8 cellular contexts compared by ENCODE assay signal in the genomic region with DNA sequence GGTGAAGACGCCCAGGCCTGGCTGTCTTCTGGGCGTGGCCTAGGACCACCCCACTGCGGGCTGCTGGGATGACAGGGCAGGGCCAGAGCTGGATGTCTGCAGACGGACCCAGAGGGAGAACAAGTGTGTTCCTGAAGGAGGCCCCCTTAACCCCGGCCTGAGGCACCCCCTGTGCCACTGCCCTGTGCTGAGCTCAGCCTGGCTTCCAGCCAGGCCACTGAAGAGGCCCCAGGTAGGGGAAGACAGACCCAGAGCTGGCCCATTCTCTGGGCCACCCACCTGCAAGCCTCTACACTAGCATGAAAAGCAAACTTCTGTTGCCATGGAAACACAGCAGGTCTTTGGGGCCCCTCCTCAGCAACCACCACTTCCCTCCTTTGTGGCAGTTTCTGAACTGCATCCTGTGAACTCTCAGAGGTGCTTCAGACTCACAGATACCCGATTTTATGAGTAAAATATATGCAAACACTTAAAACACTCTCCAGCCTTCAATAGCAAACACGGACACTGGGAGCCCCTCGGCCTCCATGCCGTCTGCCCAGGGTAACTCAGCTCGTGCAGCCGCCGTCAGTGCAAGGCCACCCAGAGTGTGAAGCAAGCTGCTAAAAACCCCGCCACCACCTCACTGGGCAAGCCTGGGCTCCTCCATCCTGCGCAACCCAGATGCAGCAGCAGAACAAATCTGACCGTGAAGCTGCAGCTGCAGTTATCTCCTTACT. TPM values are rescaled to one million over a fixed set of nuclear protein-coding genes. Genes with fewer than 3 reads are reported as not detected.
DNase-seq lines count a peak whose midpoint lies in the region; ATAC-seq, FAIRE-seq and TF ChIP-seq lines count a peak whose summit lies in the region.

No MANE protein-coding gene starts in this region.

- peaks cover 6% of the 10 kb centered on the region for H3F3A ChIP-seq in DOHH2 (ENCODE audit: control insufficient read depth, insufficient read depth)

- peak overlapping the region; percentile 96 for H2BK5ac ChIP-seq in H1 (ENCODE audit: low read depth, low read length)

- H3K27ac ChIP-seq in DOHH2 (ENCODE audit: low read depth, low read length): peak overlapping the region; percentile 70
- H3K27ac ChIP-seq in H1 (ENCODE audit: low read depth, low read length): peak overlapping the region; percentile 87

- peak overlapping the region; percentile 60; the same call in 1 of the 2 replicates for H4K8ac ChIP-seq in H1 (ENCODE audit: extremely low read depth, insufficient read depth, low read length)

- FAIRE-seq in H1 (lab: Jason Lieb, UNC): no peak

- H3K4me2 ChIP-seq in DOHH2 (ENCODE audit: low read length) (peak overlapping the region; percentile 99), H1 (ENCODE audit: insufficient read depth in 1 of 2, low read depth in 2 of 2, low read length in 2 of 2) (peak overlapping the region; percentile 38 to 77)

- peak; percentile 64 for ATAC-seq in GM21447 (IDR thresholded peaks at IDR 0.05; ENCODE audit: unreplicated experiment)
- ATAC-seq in activated CD4-positive, CD25-positive, alpha-beta regulatory T cell treated with anti-CD3 and anti-CD28 coated beads, Interleukin-2, amount 50 U/mL, for 24 hours: peak; percentile 81 to 83

- H3K79me1 ChIP-seq in H1 (ENCODE audit: low read depth, low read length): no peaks in the 10 kb centered on the region

- CTCF ChIA-PET in H1 (lab: Charles Lee; ENCODE audit: partially characterized antibody): interaction anchor here (0.8 to 2.6 kb wide), 9 partner anchors 9 to 163 kb away, joined by 3 to 19 read pairs (median 4); no protein-coding TSS in a partner anchor

- H3K4me3 ChIP-seq in DOHH2 (ENCODE audit: low read length): peak overlapping the region; percentile 72
- peak overlapping the region in 3 of 4 experiments; percentile 31 to 50 (median 48); a peak in 6 of 8 replicates for H3K4me3 ChIP-seq in H1 (ENCODE audit: extremely low read depth in 1 of 4, insufficient read depth in 2 of 4, low read depth in 3 of 4, low read length in 4 of 4)
- H3K4me3 ChIP-seq in lower leg skin (ENCODE audit: low read depth, poor library complexity, severe bottlenecking): no peak overlapping the region

- H3K27me3 Mint-ChIP-seq in IgD-negative memory B cell: no peaks in the 10 kb centered on the region

- no peaks in the 10 kb centered on the region for H3K9me2 ChIP-seq in DOHH2 (replicated peaks; ENCODE audit: control insufficient read depth, low read length)

- no peak overlapping the region for H3K4ac ChIP-seq in H1 (replicated peaks; ENCODE audit: insufficient read length, low read depth, low read length)

- POLR2A ChIA-PET in H1 (lab: Charles Lee; ENCODE audit: partially characterized antibody): interaction anchor here (0.9 to 2.0 kb wide), 4 partner anchors 9 to 109 kb away, joined by 3 to 6 read pairs (median 5); no protein-coding TSS in a partner anchor

- peak overlapping the region; percentile 86; the same call in 1 of the 2 replicates for H2BK20ac ChIP-seq in H1 (ENCODE audit: low read length)

- H2AK5ac ChIP-seq in H1 (ENCODE audit: low read depth, low read length): no peak overlapping the region

- H3K27me3 ChIP-seq in DOHH2 (ENCODE audit: control insufficient read depth, low read length) (no peaks in the 10 kb centered on the region), H1 (replicated peaks in 1 of 4; ENCODE audit: control insufficient read depth in 3 of 4, extremely low read depth in 1 of 4, insufficient read depth in 3 of 4, low read length in 3 of 4) (no peaks in the 10 kb centered on the region)

- peak overlapping the region; percentile 95 for H4K5ac ChIP-seq in H1 (ENCODE audit: insufficient read length, low read depth, low read length)

- TF ChIP-seq POLR2A in H1 (IDR thresholded peaks at IDR 0.05; ENCODE audit: control extremely low read depth in 1 of 2, low read depth in 2 of 2, low read length in 2 of 2) (no peak), lower leg skin (IDR thresholded peaks at IDR 0.05) (no peak)

- H3K36me3 Mint-ChIP-seq in IgD-negative memory B cell: peaks cover 4% of the 10 kb centered on the region

- H3K23ac ChIP-seq in H1 (ENCODE audit: insufficient read length): no peak overlapping the region

- peak overlapping the region in 2 of 4 experiments; percentile 51 to 52; a peak in 4 of 7 replicates for H3K9ac ChIP-seq in H1 (replicated peaks in 1 of 4; ENCODE audit: extremely low read depth in 1 of 4, low read depth in 3 of 4, low read length in 3 of 4)

- H3K9me3 ChIP-seq in DOHH2 (ENCODE audit: control insufficient read depth, insufficient read depth, low read length) (no peaks in the 10 kb centered on the region), H1 (ENCODE audit: insufficient read depth in 2 of 2, low read depth in 1 of 2, low read length in 1 of 2) (no peaks in the 10 kb centered on the region)

- peak overlapping the region; percentile 67 to 89 (median 84) for H3K4me3 Mint-ChIP-seq in IgD-negative memory B cell

- H3K4me1 Mint-ChIP-seq in IgD-negative memory B cell: peaks cover 28 to 39% (median 38%) of the 10 kb centered on the region in 3 donors

- H3K4me1 ChIP-seq in DOHH2 (ENCODE audit: control insufficient read depth, low read length) (peaks cover 50% of the 10 kb centered on the region), H1 (replicated peaks in 1 of 4; ENCODE audit: control insufficient read depth in 3 of 4, insufficient read depth in 4 of 4, low read length in 3 of 4) (peaks cover 11 to 21% (median 16%) of the 10 kb centered on the region in 4 experiments)

- H3K18ac ChIP-seq in H1 (ENCODE audit: extremely low read depth, low read length): peak overlapping the region; percentile 85

- H3K9me3 Mint-ChIP-seq in IgD-negative memory B cell: peaks cover 0 to 2% (median 0%) of the 10 kb centered on the region in 3 donors

- no peak overlapping the region for H3K56ac ChIP-seq in H1 (replicated peaks; ENCODE audit: insufficient read length, low read depth, low read length)

- no peak overlapping the region for H2BK15ac ChIP-seq in H1 (ENCODE audit: low read length)

- WGBS in H1 (ENCODE audit: extremely low coverage in 1 of 2, insufficient coverage in 1 of 2, insufficient read length in 1 of 2, insufficient replicate concordance in 2 of 2, low coverage in 1 of 2, low lambda C conversion rate in 2 of 2, missing lambda C conversion rate in 1 of 2), 2 experiments: 15% methylated on average over 15 of the region's 15 CpGs; no CpG with 5 or more reads in 1 of the 2 experiments
- WGBS in lower leg skin, 2 donors: 58 to 59% methylated on average over 14 to 15 of the region's 15 CpGs

- H3K23me2 ChIP-seq in H1 (ENCODE audit: low read depth, low read length): no peaks in the 10 kb centered on the region; the same call in 1 of the 2 replicates

- H3K27ac Mint-ChIP-seq in IgD-negative memory B cell: no peak overlapping the region

- H3K36me3 ChIP-seq in DOHH2 (ENCODE audit: control insufficient read depth, low read length) (no peaks in the 10 kb centered on the region), H1 (ENCODE audit: control insufficient read depth in 2 of 4, insufficient read depth in 4 of 4, low read length in 3 of 4) (peaks cover 0 to 3% (median 0%) of the 10 kb centered on the region in 4 experiments; a peak in 2 of 8 replicates)

- intact Hi-C loops in lower leg skin (cut with DNase I; ENCODE audit: low total_unique reads): no loop called here

- no peak overlapping the region for H2AFZ ChIP-seq in H1 (ENCODE audit: low read length)

- no peaks in the 10 kb centered on the region for H4K20me1 ChIP-seq in DOHH2 (ENCODE audit: control insufficient read depth, insufficient read depth, low read depth, low read length)
- no peaks in the 10 kb centered on the region for H4K20me1 ChIP-seq in H1 (replicated peaks in 1 of 2; ENCODE audit: control insufficient read depth in 1 of 2, insufficient read depth in 2 of 2, low read length in 2 of 2)

- no peaks in the 10 kb centered on the region for H3K79me2 ChIP-seq in DOHH2 (ENCODE audit: control insufficient read depth, low read length)
- no peaks in the 10 kb centered on the region for H3K79me2 ChIP-seq in H1 (ENCODE audit: control insufficient read depth in 1 of 2, insufficient read depth in 2 of 2, low read length in 2 of 2)

- peak overlapping the region; percentile 83 for H4K91ac ChIP-seq in H1 (replicated peaks; ENCODE audit: insufficient read length, low read length)

- DNase-seq in H1 (ENCODE audit: low read depth in 1 of 2, low spot score in 2 of 2) (peak; percentile 60 to 79), lower leg skin (ENCODE audit: low spot score in 2 of 2) (no peak), NOMO-1 treated with DMSO at 0.1 percent for 48 hours (lab: John Stamatoyannopoulos, UW; ENCODE audit: unreplicated experiment) (no peak)
- peak in 2 of 3 experiments; percentile 24 to 37 for DNase-seq in stimulated activated CD4-positive, alpha-beta T cell treated with anti-CD3 and anti-CD28 coated beads, TNF-alpha, amount 100 ng/mL, for 4 hours (ENCODE audit: low read depth in 3 of 3)

- peak overlapping the region; percentile 84; the same call in 1 of the 2 replicates for H2BK12ac ChIP-seq in H1 (ENCODE audit: low read depth, low read length)

- no peak for TF ChIP-seq CTCF in DOHH2 (IDR thresholded peaks at IDR 0.05; ENCODE audit: low read depth, low read length, poor library complexity, severe bottlenecking)
- no peak for TF ChIP-seq CTCF in H1 (IDR thresholded peaks at IDR 0.05; ENCODE audit: control extremely low read depth in 1 of 3, insufficient read depth in 1 of 3, low read depth in 1 of 3, low read length in 3 of 3)
- no peak for TF ChIP-seq CTCF in lower leg skin (IDR thresholded peaks at IDR 0.05)

- no peak for TF ChIP-seq RAD21 in H1 (IDR thresholded peaks at IDR 0.05 in 1 of 2, conservative IDR thresholded peaks at IDR 0.05 in 1 of 2; ENCODE audit: low read depth in 2 of 2, low read length in 2 of 2)

- peak overlapping the region; percentile 24 for H2BK120ac ChIP-seq in H1 (replicated peaks; ENCODE audit: low read depth, low read length)

- H3K14ac ChIP-seq in H1 (ENCODE audit: insufficient read length): no peak overlapping the region

- TF ChIP-seq EP300 in H1 (IDR thresholded peaks at IDR 0.05; ENCODE audit: borderline replicate concordance in 1 of 2, low read depth in 2 of 2, low read length in 2 of 2): peak in 1 of 2 experiments; percentile 72; a peak in 1 of 3 replicates

TF ChIP-seq in H1, 55 proteins besides CTCF, POLR2A, EP300 and RAD21 (continues in another document):
- TF ChIP-seq HDAC6 (IDR thresholded peaks at IDR 0.05; ENCODE audit: low read depth, low read length): no peak
- TF ChIP-seq CHD1 (IDR thresholded peaks at IDR 0.05; ENCODE audit: low read depth, low read length): no peak

RNA-seq across cellular contexts. Expression of a gene that starts 42.5 kb away (rescaled TPM):
- polyA plus RNA-seq in IgD-negative memory B cell (125 TPM), H1 (2011; rRNA removed) (14.0 and 24.0 TPM in 2 replicates)
- 46.8 and 51.5 TPM in 2 replicates for total RNA-seq in H1 (2021; fragmentation: NEBNext Ultra II Directional; extraction: Animal tissue kit (Norgen Biotek cat#: 25700))
- polyA plus RNA-seq in H1 (2011; cell fraction: cytosol; rRNA removed): 24.6 TPM
- 18.4 TPM for polyA plus RNA-seq in H1 (2011; cell fraction: nucleus; rRNA removed)
- 18.6 to 30.7 TPM (median 21.9 TPM) in 4 replicates for polyA plus RNA-seq in H1 (2012, experiment 1 of 2)
- 4.9 TPM for polyA plus RNA-seq in H1 (2012, experiment 2 of 2)
- polyA plus RNA-seq in H1 (2013, experiment 1 of 2): 62.4 TPM
- 70.2 TPM for polyA plus RNA-seq in H1 (2013, experiment 2 of 2)
- polyA minus RNA-seq in H1 (2011; rRNA and poly(A)+ RNA removed): 17.8 and 22.2 TPM in 2 replicates
- 10.1 TPM for polyA minus RNA-seq in H1 (2011; cell fraction: cytosol; rRNA and poly(A)+ RNA removed)
- polyA minus RNA-seq in H1 (2011; cell fraction: nucleus; rRNA and poly(A)+ RNA removed): 31.1 TPM
- 100 to 1,000 TPM in 2 of 4 donors, 10 to 100 TPM in 2; 63.1 to 284 (median 118) TPM for total RNA-seq in lower leg skin

Comparison
In these comparisons a context has a peak if more than half of its experiments do, and no peak if none do; other contexts are left out.
1. DNase-seq: peak in H1 (2 of 2) and stimulated activated CD4-positive, alpha-beta T cell treated with anti-CD3 and anti-CD28 coated beads, TNF-alpha, amount 100 ng/mL, for 4 hours (2 of 3); none in lower leg skin (0 of 2) and NOMO-1 treated with DMSO at 0.1 percent for 48 hours (single experiment).